Comparison of ENCODE assay signal across 15 cellular contexts in genomic region chr2:109635426-109636289, GRCh38. TPM values are rescaled to one million over a fixed set of nuclear protein-coding genes. Genes with fewer than 3 reads are reported as not detected.
"Had no signal": no experiment of that assay in that cellular context is flagged by ENCODE, and none has a peak within 500 bp of the region (broad histone marks: within the 10 kb centered on the region; RNA-seq: fewer than 3 reads in every experiment).

No MANE protein-coding gene starts in this region.

- H3K4me2 ChIP-seq: hepatocyte had no signal

- H3K4me3 ChIP-seq: body of pancreas, hepatocyte, prostate gland, right atrium auricular region, tibial nerve had no signal

- H3K79me2 ChIP-seq: hepatocyte had no signal

- H3K4me1 ChIP-seq: body of pancreas, prostate gland, right atrium auricular region had no signal

- H3K9me3 ChIP-seq: body of pancreas, prostate gland, right atrium auricular region, tibial nerve had no signal

- DNase-seq: activated CD4-positive, alpha-beta T cell treated with anti-CD3 and anti-CD28 coated beads, Interleukin-2, amount 10 ng/mL, durations not matched to agents 7 days and 5 days; activated CD8-positive, alpha-beta T cell treated with anti-CD3 and anti-CD28 coated beads, Interleukin-2, amount 10 ng/mL, durations not matched to agents 7 days and 5 days; activated naive CD4-positive, alpha-beta T cell treated with Interleukin-2 at 50 U/mL for 16 hours; activated naive CD8-positive, alpha-beta T cell treated with anti-CD3 and anti-CD28 coated beads, Interleukin-2, amount 10 ng/mL, durations not matched to agents 7 days and 5 days; activated T-cell treated with anti-CD3 and anti-CD28 coated beads, Interleukin-2, amount 50 U/mL, for 24 hours; caudate nucleus; endodermal cell; foreskin keratinocyte; left cardiac atrium; T-helper 9 cell had no signal

- H3K27me3 ChIP-seq: body of pancreas, foreskin keratinocyte, hepatocyte, right atrium auricular region, tibial nerve had no signal

- H3K36me3 ChIP-seq: prostate gland, right atrium auricular region, tibial nerve had no signal

- ATAC-seq: activated CD8-positive, alpha-beta T cell treated with anti-CD3 and anti-CD28 coated beads, Interleukin-2, amount 10 ng/mL, durations not matched to agents 7 days and 5 days; body of pancreas; foreskin keratinocyte; left cardiac atrium had no signal

- H2AFZ ChIP-seq: hepatocyte had no signal

- H3K27ac ChIP-seq: body of pancreas, foreskin keratinocyte, hepatocyte, prostate gland, right atrium auricular region had no signal

RNA-seq across cellular contexts. Expression of gene SOWAHC, which starts 21.5 kb away (rescaled TPM):
- total RNA-seq: activated CD8-positive, alpha-beta T cell treated with anti-CD3 and anti-CD28 coated beads, Interleukin-2, amount 10 ng/mL, durations not matched to agents 7 days and 5 days had no signal
